ENCODE assay signal across 15 cellular contexts in the genomic region with DNA sequence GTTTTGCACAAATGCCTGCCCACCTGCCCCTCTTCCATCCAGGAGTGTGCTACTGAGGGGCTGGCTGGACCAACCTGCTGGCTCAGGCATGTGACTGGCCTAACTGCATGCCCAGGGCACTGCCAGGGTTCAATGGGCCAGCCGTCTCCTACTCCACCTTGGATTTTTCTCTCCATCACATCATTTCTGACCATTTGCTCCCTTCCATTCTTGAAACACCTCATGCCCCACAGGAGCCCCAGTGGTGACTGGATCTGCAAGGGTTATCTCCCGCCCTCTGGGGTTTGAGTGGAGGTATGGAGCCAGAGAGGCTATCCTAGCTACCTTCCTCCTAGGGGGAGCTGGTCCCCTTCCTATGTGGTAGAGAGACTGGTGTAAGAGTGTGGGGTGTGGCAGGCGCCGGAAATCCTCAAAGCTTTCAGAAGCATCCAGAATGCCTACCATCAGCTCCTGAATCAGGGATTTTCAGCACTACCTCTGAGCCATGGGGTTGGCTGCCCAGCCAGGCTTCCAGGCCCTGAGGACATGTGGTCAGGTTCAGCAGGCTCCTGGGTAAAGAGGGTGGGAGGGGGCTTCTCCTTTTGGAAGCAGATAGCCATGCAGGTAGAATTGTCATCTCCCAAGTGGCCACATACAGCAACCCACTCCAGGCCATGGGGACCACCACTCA. TPM values are rescaled to one million over a fixed set of nuclear protein-coding genes. Genes with fewer than 3 reads are reported as not detected.
DNase-seq lines count a peak whose midpoint lies in the region; ATAC-seq, FAIRE-seq and TF ChIP-seq lines count a peak whose summit lies in the region.
"Had no signal": no experiment of that assay in that cellular context is flagged by ENCODE, and none has a peak within 500 bp of the region (broad histone marks: within the 10 kb centered on the region; RNA-seq: fewer than 3 reads in every experiment).

No MANE protein-coding gene starts in this region.

- H2BK15ac ChIP-seq in H9 (ENCODE audit: low read depth, low read length) (no peak overlapping the region), H1 (ENCODE audit: low read length) (no peak overlapping the region)

- no peak for FAIRE-seq in H1 (lab: Jason Lieb, UNC)
- FAIRE-seq: G401.6, K562 had no signal

- H3K23ac ChIP-seq in H9 (ENCODE audit: insufficient read length, low read depth, low read length), result no peak overlapping the region
- no peak overlapping the region for H3K23ac ChIP-seq in H1 (ENCODE audit: insufficient read length)

- H3K56ac ChIP-seq in H9 (ENCODE audit: insufficient read length, low read depth, low read length) (no peak overlapping the region), H1 (replicated peaks; ENCODE audit: insufficient read length, low read depth, low read length) (no peak overlapping the region)

- H3K27ac ChIP-seq in H9 (ENCODE audit: insufficient read length, low read depth, low read length), result no peak overlapping the region
- no peak overlapping the region for H3K27ac ChIP-seq in H1 (ENCODE audit: low read depth, low read length)
- H3K27ac ChIP-seq in osteoblast (ENCODE audit: low read depth, low read length), result no peak overlapping the region

- H2AK5ac ChIP-seq in H9 (ENCODE audit: insufficient read length, low read length) (no peak overlapping the region), H1 (ENCODE audit: low read depth, low read length) (no peak overlapping the region)

- CTCF ChIA-PET in activated CD8-positive, alpha-beta memory T cell treated with anti-CD3 and anti-CD28 coated beads, Interleukin-2, amount 10 ng/mL, durations not matched to agents 7 days and 5 days (lab: Charles Lee), result interaction anchor here (3.6 kb wide), 1 partner anchor 7 kb away, joined by 14 read pairs; no protein-coding TSS in a partner anchor
- CTCF ChIA-PET in H1 (lab: Charles Lee; ENCODE audit: partially characterized antibody), result interaction anchor here (0.5 to 6.8 kb wide), 4 partner anchors 12 to 766 kb away, joined by 3 to 24 read pairs (median 4); no protein-coding TSS in a partner anchor

- H3K4me2 ChIP-seq in H9 (ENCODE audit: insufficient read depth, insufficient read length, low read length) (no peak overlapping the region), H1 (ENCODE audit: insufficient read depth in 1 of 2, low read depth in 2 of 2, low read length in 2 of 2) (no peak overlapping the region), osteoblast (ENCODE audit: insufficient read depth, low read length) (no peak overlapping the region)

- no peak overlapping the region for H3K27ac Mint-ChIP-seq in activated CD8-positive, alpha-beta memory T cell treated with anti-CD3 and anti-CD28 coated beads, Interleukin-2, amount 10 ng/mL, durations not matched to agents 7 days and 5 days
- no peak overlapping the region for H3K27ac Mint-ChIP-seq in H9

- no peak for TF ChIP-seq EP300 in H1 (IDR thresholded peaks at IDR 0.05; ENCODE audit: borderline replicate concordance in 1 of 2, low read depth in 2 of 2, low read length in 2 of 2)

- no peak for ATAC-seq in activated CD8-positive, alpha-beta memory T cell treated with anti-CD3 and anti-CD28 coated beads, Interleukin-2, amount 10 ng/mL, durations not matched to agents 7 days and 5 days
- no peak for ATAC-seq in HG03280 (IDR thresholded peaks at IDR 0.05; ENCODE audit: unreplicated experiment)
- ATAC-seq: K562, Right ventricle myocardium inferior had no signal

- H2AFZ ChIP-seq in H9 (ENCODE audit: low read length) (no peak overlapping the region), H1 (ENCODE audit: low read length) (no peak overlapping the region), osteoblast (ENCODE audit: low read length) (no peak overlapping the region)

- H2BK20ac ChIP-seq in H9 (ENCODE audit: low read depth, low read length, poor library complexity, severe bottlenecking), result no peak overlapping the region
- H2BK20ac ChIP-seq in H1 (ENCODE audit: low read length), result no peak overlapping the region

- peaks cover 17% of the 10 kb centered on the region for H3K36me3 Mint-ChIP-seq in activated CD8-positive, alpha-beta memory T cell treated with anti-CD3 and anti-CD28 coated beads, Interleukin-2, amount 10 ng/mL, durations not matched to agents 7 days and 5 days
- H3K36me3 Mint-ChIP-seq in H9 (ENCODE audit: insufficient read depth in 1 of 3, low read depth in 3 of 3), result peaks cover 8 to 21% (median 17%) of the 10 kb centered on the region in 3 experiments

- TF ChIP-seq CTCF in H9 (conservative IDR thresholded peaks at IDR 0.05) (no peak), H1 (IDR thresholded peaks at IDR 0.05; ENCODE audit: control extremely low read depth in 1 of 3, insufficient read depth in 1 of 3, low read depth in 1 of 3, low read length in 3 of 3) (peak in 1 of 3 experiments; percentile 23; a peak in 2 of 4 replicates), osteoblast (IDR thresholded peaks at IDR 0.05; ENCODE audit: extremely low read depth, low read depth, low read length) (no peak)

- no peak for TF ChIP-seq POLR2A in H1 (IDR thresholded peaks at IDR 0.05; ENCODE audit: control extremely low read depth in 1 of 2, low read depth in 2 of 2, low read length in 2 of 2)

- peak; percentile 52 for DNase-seq in activated CD8-positive, alpha-beta memory T cell treated with anti-CD3 and anti-CD28 coated beads for 24 hours
- no peak for DNase-seq in activated CD8-positive, alpha-beta memory T cell treated with anti-CD3 and anti-CD28 coated beads, Interleukin-2, amount 10 ng/mL, durations not matched to agents 7 days and 5 days
- DNase-seq in H9 (peak; percentile 47), H1 (ENCODE audit: low read depth in 1 of 2, low spot score in 2 of 2) (no peak), osteoblast (ENCODE audit: insufficient read length, low spot score, missing footprints) (peak; percentile 45), KG1 (lab: John Stamatoyannopoulos, UW) (no peak), NCI-H748 (lab: John Stamatoyannopoulos, UW; ENCODE audit: unreplicated experiment) (no peak)
- DNase-seq: NCI-H1436 treated with DMSO at 0.1 percent for 48 hours, NCI-H226, NCI-H526 treated with DMSO at 0.1 percent for 48 hours had no signal

- no peaks in the 10 kb centered on the region for H3K9me3 Mint-ChIP-seq in activated CD8-positive, alpha-beta memory T cell treated with anti-CD3 and anti-CD28 coated beads, Interleukin-2, amount 10 ng/mL, durations not matched to agents 7 days and 5 days (ENCODE audit: low read depth)
- no peaks in the 10 kb centered on the region for H3K9me3 Mint-ChIP-seq in H9

- POLR2A ChIA-PET in H1 (lab: Charles Lee; ENCODE audit: partially characterized antibody), result interaction anchor here (1.1 kb wide), 1 partner anchor 9 kb away, joined by 4 read pairs; the partner anchor contains the start of gene RBM15B

- 0 out of 4 replicates have a peak, but pooled peaks of 1 of the 2 experiments have one; percentile 17 for TF ChIP-seq RAD21 in H1 (IDR thresholded peaks at IDR 0.05 in 1 of 2, conservative IDR thresholded peaks at IDR 0.05 in 1 of 2; ENCODE audit: low read depth in 2 of 2, low read length in 2 of 2)

- H3K27me3 ChIP-seq in H9 (ENCODE audit: insufficient read depth, low read length) (no peaks in the 10 kb centered on the region), H1 (replicated peaks in 1 of 4; ENCODE audit: control insufficient read depth in 3 of 4, extremely low read depth in 1 of 4, insufficient read depth in 3 of 4, low read length in 3 of 4) (no peaks in the 10 kb centered on the region), osteoblast (ENCODE audit: insufficient read depth, low read length) (no peaks in the 10 kb centered on the region)
- H3K27me3 ChIP-seq: BLaER1 treated with 17β-estradiol and CSF1 and Interleukin-3, amounts not matched to agents 10 nM and 100 nM had no signal

- H3K4me3 ChIP-seq in H1 (ENCODE audit: extremely low read depth in 1 of 4, insufficient read depth in 2 of 4, low read depth in 3 of 4, low read length in 4 of 4) (no peak overlapping the region), osteoblast (ENCODE audit: insufficient read depth, low read length) (no peak overlapping the region)
- H3K4me3 ChIP-seq: BLaER1 treated with 17β-estradiol and CSF1 and Interleukin-3, amounts not matched to agents 10 nM and 100 nM; K562 had no signal

- peaks cover 38% of the 10 kb centered on the region for H3K4me1 Mint-ChIP-seq in activated CD8-positive, alpha-beta memory T cell treated with anti-CD3 and anti-CD28 coated beads, Interleukin-2, amount 10 ng/mL, durations not matched to agents 7 days and 5 days
- peaks cover 23 to 28% of the 10 kb centered on the region in 2 experiments for H3K4me1 Mint-ChIP-seq in H9

- H3K79me1 ChIP-seq in H9 (ENCODE audit: insufficient read depth, low read depth, low read length, poor library complexity, severe bottlenecking), result peaks cover 3% of the 10 kb centered on the region
- no peaks in the 10 kb centered on the region for H3K79me1 ChIP-seq in H1 (ENCODE audit: low read depth, low read length)

- H3K23me2 ChIP-seq in H9 (ENCODE audit: insufficient read length, low read depth, low read length, poor library complexity, severe bottlenecking) (peaks cover 16% of the 10 kb centered on the region), H1 (ENCODE audit: low read depth, low read length) (peaks cover 3% of the 10 kb centered on the region; the same call in 1 of the 2 replicates)

- H3K9ac ChIP-seq in H9 (ENCODE audit: extremely low read depth, insufficient read length, low read length) (no peak overlapping the region), H1 (replicated peaks in 1 of 4; ENCODE audit: extremely low read depth in 1 of 4, low read depth in 3 of 4, low read length in 3 of 4) (no peak overlapping the region)

- no peaks in the 10 kb centered on the region for H3K9me3 ChIP-seq in H9 (ENCODE audit: control insufficient read depth, low read depth, low read length)
- H3K9me3 ChIP-seq in H1 (ENCODE audit: insufficient read depth in 2 of 2, low read depth in 1 of 2, low read length in 1 of 2), result no peaks in the 10 kb centered on the region
- H3K9me3 ChIP-seq in osteoblast (ENCODE audit: low read depth, low read length), result no peaks in the 10 kb centered on the region
- H3K9me3 ChIP-seq: BLaER1 treated with 17β-estradiol and CSF1 and Interleukin-3, amounts not matched to agents 10 nM and 100 nM had no signal

- H4K20me1 ChIP-seq in H9 (ENCODE audit: control insufficient read depth, insufficient read depth, insufficient read length), result no peaks in the 10 kb centered on the region
- peaks cover 4 to 6% of the 10 kb centered on the region in 2 experiments for H4K20me1 ChIP-seq in H1 (replicated peaks in 1 of 2; ENCODE audit: control insufficient read depth in 1 of 2, insufficient read depth in 2 of 2, low read length in 2 of 2)
- H4K20me1 ChIP-seq in osteoblast (ENCODE audit: insufficient read depth, low read length), result peaks cover 6% of the 10 kb centered on the region

- no peak overlapping the region for H3K4me3 Mint-ChIP-seq in activated CD8-positive, alpha-beta memory T cell treated with anti-CD3 and anti-CD28 coated beads, Interleukin-2, amount 10 ng/mL, durations not matched to agents 7 days and 5 days
- no peak overlapping the region for H3K4me3 Mint-ChIP-seq in H9

- H2BK5ac ChIP-seq in H9 (ENCODE audit: insufficient read length, low read length), result no peak overlapping the region
- no peak overlapping the region; the same call in 1 of the 2 replicates for H2BK5ac ChIP-seq in H1 (ENCODE audit: low read depth, low read length)

- no peaks in the 10 kb centered on the region for H3K27me3 Mint-ChIP-seq in activated CD8-positive, alpha-beta memory T cell treated with anti-CD3 and anti-CD28 coated beads, Interleukin-2, amount 10 ng/mL, durations not matched to agents 7 days and 5 days
- H3K27me3 Mint-ChIP-seq in H9 (ENCODE audit: low read depth), result peaks cover 2% of the 10 kb centered on the region; the same call in 1 of the 2 replicates

- no peak overlapping the region for H3K14ac ChIP-seq in H9 (ENCODE audit: insufficient read depth, low read length)
- H3K14ac ChIP-seq in H1 (ENCODE audit: insufficient read length), result no peak overlapping the region

- H3K18ac ChIP-seq in H9 (ENCODE audit: insufficient read length, low read depth, low read length) (no peak overlapping the region), H1 (ENCODE audit: extremely low read depth, low read length) (no peak overlapping the region)

- H3K36me3 ChIP-seq in H1 (ENCODE audit: control insufficient read depth in 2 of 4, insufficient read depth in 4 of 4, low read length in 3 of 4), result peaks cover 0 to 12% (median 4%) of the 10 kb centered on the region in 4 experiments; a peak in 5 of 8 replicates
- peaks cover 7% of the 10 kb centered on the region for H3K36me3 ChIP-seq in osteoblast (ENCODE audit: insufficient read depth, low read length)

- 0 out of 2 replicates have a peak, but pooled peaks cover 6% of the 10 kb centered on the region for H3K4me1 ChIP-seq in H9 (ENCODE audit: insufficient read depth, low read length)
- H3K4me1 ChIP-seq in H1 (replicated peaks in 1 of 4; ENCODE audit: control insufficient read depth in 3 of 4, insufficient read depth in 4 of 4, low read length in 3 of 4), result peaks cover 0 to 15% (median 5%) of the 10 kb centered on the region in 4 experiments
- H3K4me1 ChIP-seq in osteoblast (ENCODE audit: insufficient read depth, low read length), result peaks cover 19% of the 10 kb centered on the region

- H3K4ac ChIP-seq in H9 (ENCODE audit: low read depth, low read length) (no peak overlapping the region), H1 (replicated peaks; ENCODE audit: insufficient read length, low read depth, low read length) (no peak overlapping the region)

- H4K91ac ChIP-seq in H9 (ENCODE audit: insufficient read length, low read depth, low read length) (no peak overlapping the region), H1 (replicated peaks; ENCODE audit: insufficient read length, low read length) (no peak overlapping the region)

- H4K8ac ChIP-seq in H9 (replicated peaks; ENCODE audit: insufficient read length, low read depth, low read length), result no peak overlapping the region
- no peak overlapping the region; the same call in 1 of the 2 replicates for H4K8ac ChIP-seq in H1 (ENCODE audit: extremely low read depth, insufficient read depth, low read length)

- H3K79me2 ChIP-seq in H9 (ENCODE audit: insufficient read depth, low read length) (peaks cover 11% of the 10 kb centered on the region), H1 (ENCODE audit: control insufficient read depth in 1 of 2, insufficient read depth in 2 of 2, low read length in 2 of 2) (peaks cover 10 to 24% of the 10 kb centered on the region in 2 experiments), osteoblast (ENCODE audit: insufficient read depth, low read length) (peaks cover 37% of the 10 kb centered on the region)

- H3T11ph ChIP-seq in H9 (ENCODE audit: low read length), result no peak overlapping the region

- no peak overlapping the region for H2BK12ac ChIP-seq in H9 (ENCODE audit: insufficient read length, low read depth, low read length)
- H2BK12ac ChIP-seq in H1 (ENCODE audit: low read depth, low read length), result no peak overlapping the region

- H2BK120ac ChIP-seq in H9 (ENCODE audit: low read depth, low read length, poor library complexity, severe bottlenecking) (no peak overlapping the region), H1 (replicated peaks; ENCODE audit: low read depth, low read length) (no peak overlapping the region)

- WGBS in H9 (ENCODE audit: extremely low coverage, insufficient read length, low lambda C conversion rate), result no CpG with 5 or more reads among the region's 4 CpGs
- WGBS in H1 (ENCODE audit: extremely low coverage in 1 of 2, insufficient coverage in 1 of 2, insufficient read length in 1 of 2, insufficient replicate concordance in 2 of 2, low coverage in 1 of 2, low lambda C conversion rate in 2 of 2, missing lambda C conversion rate in 1 of 2), 2 experiments, result 86% methylated on average over 4 of the region's 4 CpGs; no CpG with 5 or more reads in 1 of the 2 experiments

- H4K5ac ChIP-seq in H9 (ENCODE audit: insufficient read length, low read depth, low read length) (no peak overlapping the region), H1 (ENCODE audit: insufficient read length, low read depth, low read length) (no peak overlapping the region)

RNA-seq across cellular contexts. Expression of gene MANF, which starts 2.9 kb away (rescaled TPM):
- 100 to 1,000 TPM; 140 to 182 TPM for total RNA-seq in activated CD8-positive, alpha-beta memory T cell treated with anti-CD3 and anti-CD28 coated beads, Interleukin-2, amount 10 ng/mL, durations not matched to agents 7 days and 5 days
- total RNA-seq in H9 (2021), result 145 and 148 TPM in 2 replicates
- total RNA-seq in H1 (2021; fragmentation: NEBNext Ultra II Directional; extraction: Animal tissue kit (Norgen Biotek cat#: 25700)), result 159 and 175 TPM in 2 replicates
- 25.3 and 37.5 TPM in 2 replicates for polyA plus RNA-seq in H1 (2011; rRNA removed)
- 61.1 TPM for polyA plus RNA-seq in H1 (2011; cell fraction: cytosol; rRNA removed)
- polyA plus RNA-seq in H1 (2011; cell fraction: nucleus; rRNA removed), result 12.3 TPM
- polyA plus RNA-seq in H1 (2012, experiment 1 of 2), result 112 to 209 TPM (median 134 TPM) in 4 replicates
- 47.3 TPM for polyA plus RNA-seq in H1 (2012, experiment 2 of 2)
- polyA plus RNA-seq in H1 (2013, experiment 1 of 2), result 193 TPM
- 251 TPM for polyA plus RNA-seq in H1 (2013, experiment 2 of 2)
- polyA minus RNA-seq in H1 (2011; rRNA and poly(A)+ RNA removed), result 14.0 and 14.1 TPM in 2 replicates
- 22.5 TPM for polyA minus RNA-seq in H1 (2011; cell fraction: cytosol; rRNA and poly(A)+ RNA removed)
- polyA minus RNA-seq in H1 (2011; cell fraction: nucleus; rRNA and poly(A)+ RNA removed), result 15.0 TPM
- 37.3 and 40.4 TPM in 2 replicates for total RNA-seq in osteoblast

RNA-seq across cellular contexts. Expression of gene RBM15B, which starts 8.9 kb away (rescaled TPM):
- 10 to 100 TPM; 28.7 to 36.1 TPM for total RNA-seq in activated CD8-positive, alpha-beta memory T cell treated with anti-CD3 and anti-CD28 coated beads, Interleukin-2, amount 10 ng/mL, durations not matched to agents 7 days and 5 days
- total RNA-seq in H9 (2021), result 61.1 and 61.9 TPM in 2 replicates
- total RNA-seq in H1 (2021; fragmentation: NEBNext Ultra II Directional; extraction: Animal tissue kit (Norgen Biotek cat#: 25700)), result 59.1 and 60.9 TPM in 2 replicates
- polyA plus RNA-seq in H1 (2011; rRNA removed), result 22.2 and 30.1 TPM in 2 replicates
- 28.2 TPM for polyA plus RNA-seq in H1 (2011; cell fraction: cytosol; rRNA removed)
- 30.4 TPM for polyA plus RNA-seq in H1 (2011; cell fraction: nucleus; rRNA removed)
- 42.0 to 44.4 TPM (median 44.0 TPM) in 4 replicates for polyA plus RNA-seq in H1 (2012, experiment 1 of 2)
- 36.6 TPM for polyA plus RNA-seq in H1 (2012, experiment 2 of 2)
- 30.4 TPM for polyA plus RNA-seq in H1 (2013, experiment 1 of 2)
- polyA plus RNA-seq in H1 (2013, experiment 2 of 2), result 30.7 TPM
- 36.5 and 42.7 TPM in 2 replicates for polyA minus RNA-seq in H1 (2011; rRNA and poly(A)+ RNA removed)
- 32.4 TPM for polyA minus RNA-seq in H1 (2011; cell fraction: cytosol; rRNA and poly(A)+ RNA removed)
- polyA minus RNA-seq in H1 (2011; cell fraction: nucleus; rRNA and poly(A)+ RNA removed), result 42.7 TPM
- 42.4 and 48.9 TPM in 2 replicates for total RNA-seq in osteoblast

Comparison
In these comparisons a context has a peak if more than half of its experiments do, and no peak if none do; other contexts are left out.
1. DNase-seq: peak in activated CD8-positive, alpha-beta memory T cell treated with anti-CD3 and anti-CD28 coated beads for 24 hours (single experiment), H9 (single experiment) and osteoblast (single experiment); none in activated CD8-positive, alpha-beta memory T cell treated with anti-CD3 and anti-CD28 coated beads, Interleukin-2, amount 10 ng/mL, durations not matched to agents 7 days and 5 days (single experiment), H1 (0 of 2), KG1 (single experiment) and NCI-H748 (single experiment).